In genomic region chr6:75620387-75621304, GRCh38 we compare ENCODE assay signal across 1 cellular context.
TF ChIP-seq lines count a peak whose summit lies in the region.

No MANE protein-coding gene starts in this region.

TF ChIP-seq in IMR-90, 13 proteins besides CTCF, POLR2A, EP300 and RAD21:
- TF ChIP-seq, protein P1, sequence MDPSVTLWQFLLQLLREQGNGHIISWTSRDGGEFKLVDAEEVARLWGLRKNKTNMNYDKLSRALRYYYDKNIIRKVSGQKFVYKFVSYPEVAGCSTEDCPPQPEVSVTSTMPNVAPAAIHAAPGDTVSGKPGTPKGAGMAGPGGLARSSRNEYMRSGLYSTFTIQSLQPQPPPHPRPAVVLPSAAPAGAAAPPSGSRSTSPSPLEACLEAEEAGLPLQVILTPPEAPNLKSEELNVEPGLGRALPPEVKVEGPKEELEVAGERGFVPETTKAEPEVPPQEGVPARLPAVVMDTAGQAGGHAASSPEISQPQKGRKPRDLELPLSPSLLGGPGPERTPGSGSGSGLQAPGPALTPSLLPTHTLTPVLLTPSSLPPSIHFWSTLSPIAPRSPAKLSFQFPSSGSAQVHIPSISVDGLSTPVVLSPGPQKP (IDR thresholded peaks at IDR 0.05; ENCODE audit: borderline replicate concordance, low read depth, low read length), result no peak
- TF ChIP-seq MXI1 (IDR thresholded peaks at IDR 0.05; ENCODE audit: borderline replicate concordance, low read depth, low read length), result no peak
- no peak for TF ChIP-seq MAFK (IDR thresholded peaks at IDR 0.05; ENCODE audit: low read depth, low read length)
- TF ChIP-seq RCOR1 (IDR thresholded peaks at IDR 0.05; ENCODE audit: insufficient replicate concordance, low read length), result no peak
- TF ChIP-seq MAZ (IDR thresholded peaks at IDR 0.05; ENCODE audit: borderline replicate concordance, low read depth, low read length), result no peak
- TF ChIP-seq SMC3 (IDR thresholded peaks at IDR 0.05; ENCODE audit: low read depth, low read length), result no peak
- no peak for TF ChIP-seq CHD1 (IDR thresholded peaks at IDR 0.05; ENCODE audit: low read depth, low read length)
- TF ChIP-seq RFX5 (IDR thresholded peaks at IDR 0.05; ENCODE audit: low read depth, low read length), result no peak
- TF ChIP-seq CEBPB (IDR thresholded peaks at IDR 0.05; ENCODE audit: low read depth, low read length), result no peak
